In the genomic region with DNA sequence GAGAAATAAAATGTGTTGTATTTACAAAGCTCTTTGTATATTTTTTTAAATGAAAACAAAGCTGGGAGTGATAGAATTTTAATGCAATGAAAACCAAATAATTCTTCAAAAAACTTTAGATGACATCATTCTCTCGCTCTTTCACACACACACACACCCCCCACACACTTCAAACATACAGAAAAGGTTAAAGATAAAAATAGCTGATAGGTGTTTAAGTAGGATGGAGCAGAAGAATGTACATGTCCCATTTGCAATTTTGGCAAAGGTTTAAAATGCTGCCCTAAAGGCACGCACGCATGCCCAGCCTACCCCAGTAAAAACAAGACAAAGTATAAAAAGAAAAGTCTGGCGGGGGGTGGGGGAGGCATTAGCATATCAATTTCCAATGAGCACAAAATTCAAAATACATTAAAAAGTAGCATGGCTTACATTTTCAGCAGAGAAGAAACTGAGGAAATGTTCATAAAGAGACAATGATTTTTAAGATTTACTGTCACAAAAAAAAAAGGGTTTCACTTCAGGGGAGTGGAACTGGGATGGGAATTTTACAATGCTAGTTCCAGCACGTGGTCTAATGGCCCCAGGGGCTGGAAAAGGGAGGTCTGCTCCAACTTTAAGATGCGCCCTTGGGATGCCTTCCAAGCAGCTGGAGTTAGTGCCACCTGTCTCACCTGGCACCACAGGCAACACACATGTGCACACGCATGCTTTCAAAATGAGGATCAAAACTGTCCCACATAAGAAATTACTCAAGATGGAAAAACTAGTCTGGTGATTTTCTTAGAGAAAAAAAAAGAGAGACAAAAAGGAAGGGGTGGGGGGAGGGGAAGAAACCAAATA, we compare ENCODE assay signal across 15 cellular contexts. TPM values are rescaled to one million over a fixed set of nuclear protein-coding genes. Genes with fewer than 3 reads are reported as not detected.
DNase-seq lines count a peak whose midpoint lies in the region; ATAC-seq and FAIRE-seq lines count a peak whose summit lies in the region.
"Had no signal": no experiment of that assay in that cellular context is flagged by ENCODE, and none has a peak within 500 bp of the region (broad histone marks: within the 10 kb centered on the region; RNA-seq: fewer than 3 reads in every experiment).

No MANE protein-coding gene starts in this region.

- peak; percentile 9 for FAIRE-seq in HTR-8/SVneo (lab: Jason Lieb, UNC)
- FAIRE-seq in small intestine (lab: Jason Lieb, UNC) = no peak

- H3K36me3 Mint-ChIP-seq in activated naive CD4-positive, alpha-beta T cell treated with anti-CD3 and anti-CD28 coated beads for 36 hours (ENCODE audit: low read depth) = no peaks in the 10 kb centered on the region
- H3K36me3 Mint-ChIP-seq in activated naive CD8-positive, alpha-beta T cell treated with anti-CD3 and anti-CD28 coated beads for 36 hours = no peaks in the 10 kb centered on the region
- peaks cover 8% of the 10 kb centered on the region for H3K36me3 Mint-ChIP-seq in stimulated activated effector memory CD8-positive, alpha-beta T cell treated with anti-CD3 and anti-CD28 coated beads, Interleukin-12 subunit alpha, Interleukin-12 subunit beta, amount 100 ng/mL, for 72 hours
- H3K36me3 Mint-ChIP-seq: CD8-positive, alpha-beta memory T cell had no signal

- no peak overlapping the region for H3K27ac Mint-ChIP-seq in activated naive CD4-positive, alpha-beta T cell treated with anti-CD3 and anti-CD28 coated beads for 36 hours
- peak overlapping the region; percentile 77 for H3K27ac Mint-ChIP-seq in activated naive CD8-positive, alpha-beta T cell treated with anti-CD3 and anti-CD28 coated beads for 36 hours
- H3K27ac Mint-ChIP-seq in stimulated activated effector memory CD8-positive, alpha-beta T cell treated with anti-CD3 and anti-CD28 coated beads, Interleukin-12 subunit alpha, Interleukin-12 subunit beta, amount 100 ng/mL, for 72 hours = no peak overlapping the region
- H3K27ac Mint-ChIP-seq: B cell had no signal

- DNase-seq in activated naive CD4-positive, alpha-beta T cell treated with anti-CD3 and anti-CD28 coated beads for 36 hours = peak; percentile 41
- no peak for DNase-seq in activated naive CD4-positive, alpha-beta T cell treated with Interleukin-2 at 50 U/mL for 16 hours
- DNase-seq in HTR-8/SVneo (ENCODE audit: insufficient read length, low spot score) = no peak
- DNase-seq in activated naive CD8-positive, alpha-beta T cell treated with anti-CD3 and anti-CD28 coated beads for 36 hours = no peak
- no peak for DNase-seq in stimulated activated effector memory CD8-positive, alpha-beta T cell treated with anti-CD3 and anti-CD28 coated beads, Interleukin-12 subunit alpha, Interleukin-12 subunit beta, amount 100 ng/mL, for 72 hours (ENCODE audit: low spot score in 2 of 2)
- DNase-seq in A172 (ENCODE audit: low spot score) = no peak
- no peak for DNase-seq in small intestine
- DNase-seq: CD8-positive, alpha-beta memory T cell; IMR-90; Kasumi-1; NCI-H187 treated with DMSO at 0.1 percent for 48 hours; NCI-H446; NCI-H748 treated with DMSO at 0.1 percent for 48 hours; SIG-M5 had no signal

- peaks cover 3% of the 10 kb centered on the region for H3K27me3 Mint-ChIP-seq in activated naive CD4-positive, alpha-beta T cell treated with anti-CD3 and anti-CD28 coated beads for 36 hours (ENCODE audit: low read depth)
- no peaks in the 10 kb centered on the region for H3K27me3 Mint-ChIP-seq in activated naive CD8-positive, alpha-beta T cell treated with anti-CD3 and anti-CD28 coated beads for 36 hours

- 68 to 80% (median 79%) methylated on average over 7 of the region's 7 CpGs for WGBS in small intestine, 3 donors

- H3K4me1 ChIP-seq in small intestine (ENCODE audit: control insufficient read depth in 2 of 2, insufficient read depth in 1 of 2, low read depth in 1 of 2, low read length in 1 of 2) = no peaks in the 10 kb centered on the region

- H3K4me1 Mint-ChIP-seq in activated naive CD4-positive, alpha-beta T cell treated with anti-CD3 and anti-CD28 coated beads for 36 hours (ENCODE audit: low read depth) = peaks cover 44% of the 10 kb centered on the region
- H3K4me1 Mint-ChIP-seq in activated naive CD8-positive, alpha-beta T cell treated with anti-CD3 and anti-CD28 coated beads for 36 hours = peaks cover 48% of the 10 kb centered on the region
- peaks cover 35% of the 10 kb centered on the region for H3K4me1 Mint-ChIP-seq in stimulated activated effector memory CD8-positive, alpha-beta T cell treated with anti-CD3 and anti-CD28 coated beads, Interleukin-12 subunit alpha, Interleukin-12 subunit beta, amount 100 ng/mL, for 72 hours

- ATAC-seq in stimulated activated effector memory CD8-positive, alpha-beta T cell treated with anti-CD3 and anti-CD28 coated beads, Interleukin-12 subunit alpha, Interleukin-12 subunit beta, amount 100 ng/mL, for 72 hours = no peak

- H3K36me3 ChIP-seq in small intestine (ENCODE audit: control insufficient read depth in 2 of 2, insufficient read depth in 2 of 2, low read length in 2 of 2) = no peaks in the 10 kb centered on the region

- H3K4me3 Mint-ChIP-seq in activated naive CD4-positive, alpha-beta T cell treated with anti-CD3 and anti-CD28 coated beads for 36 hours = no peak overlapping the region
- H3K4me3 Mint-ChIP-seq in activated naive CD8-positive, alpha-beta T cell treated with anti-CD3 and anti-CD28 coated beads for 36 hours = peak overlapping the region; percentile 16
- peak overlapping the region; percentile 8 for H3K4me3 Mint-ChIP-seq in stimulated activated effector memory CD8-positive, alpha-beta T cell treated with anti-CD3 and anti-CD28 coated beads, Interleukin-12 subunit alpha, Interleukin-12 subunit beta, amount 100 ng/mL, for 72 hours
- H3K4me3 Mint-ChIP-seq: B cell; CD8-positive, alpha-beta memory T cell had no signal

- H3K4me3 ChIP-seq in small intestine (ENCODE audit: low read depth in 1 of 2, low read length in 2 of 2) = no peak overlapping the region

- no peak overlapping the region for H3K27ac ChIP-seq in small intestine (ENCODE audit: low read depth in 1 of 2, low read length in 1 of 2)

- no peaks in the 10 kb centered on the region for H3K9me3 Mint-ChIP-seq in activated naive CD4-positive, alpha-beta T cell treated with anti-CD3 and anti-CD28 coated beads for 36 hours
- H3K9me3 Mint-ChIP-seq in activated naive CD8-positive, alpha-beta T cell treated with anti-CD3 and anti-CD28 coated beads for 36 hours = no peaks in the 10 kb centered on the region
- H3K9me3 Mint-ChIP-seq in stimulated activated effector memory CD8-positive, alpha-beta T cell treated with anti-CD3 and anti-CD28 coated beads, Interleukin-12 subunit alpha, Interleukin-12 subunit beta, amount 100 ng/mL, for 72 hours = no peaks in the 10 kb centered on the region
- H3K9me3 Mint-ChIP-seq: CD8-positive, alpha-beta memory T cell had no signal

- no peaks in the 10 kb centered on the region for H3K27me3 ChIP-seq in small intestine (ENCODE audit: control insufficient read depth in 2 of 2, insufficient read depth in 2 of 2, low read length in 2 of 2)

- intact Hi-C loops in activated naive CD4-positive, alpha-beta T cell treated with anti-CD3 and anti-CD28 coated beads for 36 hours (cut with micrococcal nuclease) = loop anchor here (1.0 to 10.0 kb wide), 3 partner anchors 11 to 613 kb away; no protein-coding TSS in a partner anchor

- CTCF ChIA-PET in activated naive CD4-positive, alpha-beta T cell treated with anti-CD3 and anti-CD28 coated beads for 36 hours (lab: Charles Lee) = interaction anchor here (0.6 to 4.5 kb wide), 13 partner anchors 25 to 225 kb away, joined by 3 to 34 read pairs (median 3); a partner anchor contains a TSS

- no peaks in the 10 kb centered on the region for H3K9me3 ChIP-seq in small intestine (ENCODE audit: control insufficient read depth, low read depth)

RNA-seq across cellular contexts. Expression of a gene that starts 55.1 kb away (rescaled TPM):
- total RNA-seq in activated naive CD4-positive, alpha-beta T cell treated with anti-CD3 and anti-CD28 coated beads for 36 hours = 10 to 100 TPM; 15.7 to 17.4 TPM
- 10 to 100 TPM; 31.0 to 31.7 TPM for total RNA-seq in activated naive CD8-positive, alpha-beta T cell treated with anti-CD3 and anti-CD28 coated beads for 36 hours
- 0.28 and 0.43 TPM in 2 replicates for total RNA-seq in A172 (2014; rRNA removed; shearing (Covaris generic))
- 1 to 10 TPM; 3.1 to 6.7 (median 5.7) TPM for polyA plus RNA-seq in small intestine

Comparison
In these comparisons a context has a peak if more than half of its experiments do, and no peak if none do; other contexts are left out.
1. RNA of a gene that starts 55.1 kb away (total RNA-seq): 31.0 to 31.7 TPM in activated naive CD8-positive, alpha-beta T cell treated with anti-CD3 and anti-CD28 coated beads for 36 hours and 15.7 to 17.4 TPM in activated naive CD4-positive, alpha-beta T cell treated with anti-CD3 and anti-CD28 coated beads for 36 hours; 0.28 to 0.43 TPM in A172; every median in the first group is over 10 times any median in the second.